ENCODE assay signal across 18 cellular contexts in the genomic region with DNA sequence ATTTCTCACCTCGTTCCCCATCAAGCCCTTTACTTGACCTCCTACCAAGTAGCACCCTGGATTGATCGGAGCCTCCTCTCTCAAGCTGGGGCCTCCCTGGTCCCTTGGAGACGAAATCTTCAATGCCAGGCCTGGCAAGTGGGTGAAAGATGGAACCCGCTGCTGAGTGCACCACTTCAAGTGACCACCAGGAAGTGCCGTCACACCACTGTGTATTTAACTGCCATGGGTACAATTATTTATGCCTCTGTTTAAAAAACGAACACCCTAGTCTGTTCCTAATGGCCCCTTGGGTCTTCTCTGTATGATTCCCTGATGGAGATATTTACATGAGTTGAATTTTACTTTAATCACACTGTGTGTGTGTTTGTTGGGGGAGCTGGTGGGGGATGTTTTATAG. TPM values are rescaled to one million over a fixed set of nuclear protein-coding genes. Genes with fewer than 3 reads are reported as not detected.
A peak's percentile ranks its signal among the peaks of the same experiment; 100 is the strongest.
DNase-seq lines count a peak whose midpoint lies in the region; ATAC-seq and TF ChIP-seq lines count a peak whose summit lies in the region.
"Not testable (repeated sequence)": the region's sequence is repeated elsewhere in the genome, so short reads cannot be mapped to it uniquely, and the experiment has no call there.
"Had no signal": no experiment of that assay in that cellular context is flagged by ENCODE, and none has a peak within 500 bp of the region (broad histone marks: within the 10 kb centered on the region; RNA-seq: fewer than 3 reads in every experiment).

No MANE protein-coding gene starts in this region.

- H3F3A ChIP-seq in MM.1S (ENCODE audit: insufficient read depth, low read length); smooth muscle cell (ENCODE audit: low read depth): not testable (repeated sequence)

- DNase-seq in AG09309 (ENCODE audit: low read depth); MM.1S; RWPE2 (ENCODE audit: low spot score); chondrocyte (ENCODE audit: low spot score); natural killer cell; smooth muscle cell (lab: John Stamatoyannopoulos, UW; ENCODE audit: unreplicated experiment): not testable (repeated sequence)
- peak in 2 of 3 donors; percentile 7 to 21 for DNase-seq in immature natural killer cell

- not testable (repeated sequence) for H3K27ac Mint-ChIP-seq in chondrocyte (ENCODE audit: unreplicated experiment); immature natural killer cell; natural killer cell

- ATAC-seq in RWPE2 (ENCODE audit: low read depth) (0 out of 3 replicates have a peak, but pooled peaks have one; percentile 25), natural killer cell (peak; percentile 40 to 63 (median 52))

- H2AFZ ChIP-seq in MM.1S (ENCODE audit: low read length); smooth muscle cell (ENCODE audit: low read depth): not testable (repeated sequence)

- H3K36me3 ChIP-seq in MM.1S (replicated peaks; ENCODE audit: insufficient read depth, low read length); RWPE2 (ENCODE audit: low read depth); smooth muscle cell (ENCODE audit: low read depth): not testable (repeated sequence)

- H3K9me3 ChIP-seq in MM.1S (replicated peaks; ENCODE audit: insufficient read depth, low read length); RWPE2 (ENCODE audit: severe bottlenecking); smooth muscle cell (replicated peaks; ENCODE audit: low read depth): not testable (repeated sequence)

- intact Hi-C loops in natural killer cell (cut with micrococcal nuclease): not testable (repeated sequence)

- H3K4me1 Mint-ChIP-seq in chondrocyte (ENCODE audit: low read depth); immature natural killer cell; natural killer cell: not testable (repeated sequence)

- H4K20me1 ChIP-seq in MM.1S (ENCODE audit: insufficient read depth, low read length); smooth muscle cell (ENCODE audit: low read depth): not testable (repeated sequence)

- H3K27me3 Mint-ChIP-seq in chondrocyte (ENCODE audit: low read depth); immature natural killer cell (ENCODE audit: low read depth in 3 of 3); natural killer cell (ENCODE audit: low read depth in 2 of 2): not testable (repeated sequence)

- not testable (repeated sequence) for H3K36me3 Mint-ChIP-seq in chondrocyte (ENCODE audit: low read depth); immature natural killer cell; natural killer cell

- not testable (repeated sequence) for H3K4me3 Mint-ChIP-seq in chondrocyte (ENCODE audit: unreplicated experiment); immature natural killer cell; natural killer cell

- H3K9me3 Mint-ChIP-seq in chondrocyte (ENCODE audit: low read depth); immature natural killer cell; natural killer cell: not testable (repeated sequence)

- not testable (repeated sequence) for H3K4me2 ChIP-seq in MM.1S (ENCODE audit: low read depth, low read length); smooth muscle cell

- not testable (repeated sequence) for H3K9ac ChIP-seq in MM.1S (ENCODE audit: low read length); smooth muscle cell (ENCODE audit: low read depth)

- H3K27ac ChIP-seq in MM.1S (ENCODE audit: low read length); RWPE2 (ENCODE audit: poor library complexity, severe bottlenecking); smooth muscle cell (ENCODE audit: low read depth): not testable (repeated sequence)

- H3K79me2 ChIP-seq in MM.1S (ENCODE audit: low read length); smooth muscle cell (ENCODE audit: low read depth): not testable (repeated sequence)

- H3K4me3 ChIP-seq in AG09309 (ENCODE audit: control insufficient read depth, low read depth, low read length); GM12875 (ENCODE audit: low read depth, low read length); MM.1S (ENCODE audit: low read length); RWPE2 (ENCODE audit: severe bottlenecking); smooth muscle cell: not testable (repeated sequence)

- peak; percentile 14 for TF ChIP-seq CTCF in AG09309 (IDR thresholded peaks at IDR 0.05; ENCODE audit: control insufficient read depth, insufficient read depth, low read depth, low read length, missing control alignments)
- peak; percentile 16; the same call in 1 of the 2 replicates for TF ChIP-seq CTCF in GM12875 (IDR thresholded peaks at IDR 0.05; ENCODE audit: borderline replicate concordance, insufficient read depth, low read depth, low read length)
- peak; percentile 12; the same call in 1 of the 2 replicates for TF ChIP-seq CTCF in MM.1S (IDR thresholded peaks at IDR 0.05; ENCODE audit: low read length)
- TF ChIP-seq CTCF in RWPE2 (IDR thresholded peaks at IDR 0.05; ENCODE audit: poor library complexity, severe bottlenecking); natural killer cell (IDR thresholded peaks at IDR 0.05): not testable (repeated sequence)
- TF ChIP-seq CTCF in chondrocyte (IDR thresholded peaks at IDR 0.05): peak; percentile 71
- peak; percentile 37 for TF ChIP-seq CTCF in smooth muscle cell (IDR thresholded peaks at IDR 0.05; ENCODE audit: borderline replicate concordance, insufficient read depth, poor library complexity, severe bottlenecking)

- WGBS in smooth muscle cell (ENCODE audit: low lambda C conversion rate): 76% methylated on average over 6 of the region's 6 CpGs

- H3K4me1 ChIP-seq in MM.1S (ENCODE audit: low read length); RWPE2 (ENCODE audit: insufficient read depth, poor library complexity, severe bottlenecking); smooth muscle cell (ENCODE audit: low read depth): not testable (repeated sequence)

- not testable (repeated sequence) for H3K9me2 ChIP-seq in MM.1S (replicated peaks; ENCODE audit: insufficient read depth, low read length)

- not testable (repeated sequence) for H3K27me3 ChIP-seq in MM.1S (replicated peaks; ENCODE audit: insufficient read depth, low read length); RWPE2 (ENCODE audit: insufficient read depth, poor library complexity, severe bottlenecking); smooth muscle cell (ENCODE audit: low read depth)

RNA-seq across cellular contexts. Expression of gene LGALS9B, which starts 20.4 kb away (rescaled TPM):
- total RNA-seq in chondrocyte (not detected in 3 replicates), natural killer cell (100 to 1,000 TPM in 1 of 3 donors, 10 to 100 TPM in 2; 40.8 to 131 (median 50.8) TPM), smooth muscle cell (0.27 and 0.90 TPM in 2 replicates)
- polyA plus RNA-seq in immature natural killer cell (10 to 100 TPM; 20.9 to 23.8 (median 22.3) TPM), smooth muscle cell (1.3 and 6.3 TPM in 2 replicates)
- total RNA-seq: activated CD4-positive, alpha-beta T cell treated with anti-CD3 and anti-CD28 coated beads, Interleukin-2, amount 10 ng/mL, durations not matched to agents 24 days and 14 days; activated T-cell treated with anti-CD3 and anti-CD28 coated beads, Interleukin-2, amount 50 U/mL, for 4 hours; astrocyte; Caco-2; dermis microvascular lymphatic vessel endothelial cell; endothelial cell of umbilical vein; glomerular endothelial cell; psoas muscle; Right ventricle myocardium superior; skeletal muscle tissue had no signal
- polyA plus RNA-seq: endothelial cell of umbilical vein, psoas muscle had no signal

Comparison
In these comparisons a context has a peak if more than half of its experiments do, and no peak if none do; other contexts are left out.
1. RNA of gene LGALS9B, which starts 20.4 kb away (total RNA-seq): 40.8 to 131 TPM in natural killer cell; 0.27 to 0.90 TPM in smooth muscle cell and not detected in chondrocyte; every median in the first group is over 10 times any median in the second.